21 cellular contexts compared by ENCODE assay signal in the genomic region with DNA sequence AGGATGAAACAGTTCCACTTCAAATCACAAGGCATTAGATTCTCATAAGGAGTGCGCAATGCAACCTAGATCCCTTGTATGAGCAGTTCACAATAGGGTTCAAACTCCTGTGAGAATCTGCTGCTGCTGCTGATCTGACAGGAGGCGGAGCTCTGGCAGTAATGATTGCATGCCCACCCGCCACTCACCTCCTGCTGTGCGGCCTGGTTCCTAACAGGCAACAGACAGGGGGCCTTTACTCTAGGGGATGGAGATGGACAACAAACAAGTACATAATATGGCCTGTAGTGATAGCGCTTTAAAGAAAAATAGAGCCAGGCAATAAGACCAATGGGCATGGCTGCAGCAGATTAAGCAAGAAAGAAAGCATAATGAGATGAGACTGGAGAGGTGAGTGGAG. TPM values are rescaled to one million over a fixed set of nuclear protein-coding genes. Genes with fewer than 3 reads are reported as not detected.
"Had no signal": no experiment of that assay in that cellular context is flagged by ENCODE, and none has a peak within 500 bp of the region (broad histone marks: within the 10 kb centered on the region; RNA-seq: fewer than 3 reads in every experiment).

No MANE protein-coding gene starts in this region.

- H3K9me3 ChIP-seq: colonic mucosa, gastrocnemius medialis, heart right ventricle, mucosa of descending colon, pancreas, tibial artery, upper lobe of left lung, uterus had no signal

- H3K4me3 ChIP-seq: colonic mucosa, gastrocnemius medialis, heart right ventricle, mucosa of descending colon, pancreas, smooth muscle cell, tibial artery, upper lobe of left lung, uterus had no signal

- H3K27ac ChIP-seq: colonic mucosa, gastrocnemius medialis, heart right ventricle, pancreas, tibial artery, upper lobe of left lung, uterus had no signal

- H3K27ac Mint-ChIP-seq: progenitor cell of endocrine pancreas; stimulated activated naive CD8-positive, alpha-beta T cell treated with anti-CD3 and anti-CD28 coated beads, Interleukin-15, Interleukin-2, amounts not matched to agents 100 ng/mL and 50 ng/mL, for 24 hours had no signal

- H3K4me3 Mint-ChIP-seq: stimulated activated naive CD8-positive, alpha-beta T cell treated with anti-CD3 and anti-CD28 coated beads, Interleukin-15, Interleukin-2, amounts not matched to agents 100 ng/mL and 50 ng/mL, for 24 hours had no signal

- DNase-seq: colonic mucosa; effector CD4-positive, alpha-beta T cell; gastrocnemius medialis; heart right ventricle; hypothalamus; islet precursor cell; mammary epithelial cell; mucosa of descending colon; naive thymus-derived CD8-positive, alpha-beta T cell; occipital lobe; pancreas; right cardiac atrium; stimulated activated CD4-positive, alpha-beta T cell treated with anti-CD3 and anti-CD28 coated beads, Interleukin-2, amount 100 ng/mL, for 48 hours; tibial artery; upper lobe of left lung; uterus had no signal

- H3K4me1 ChIP-seq: colonic mucosa, uterus had no signal

- H3K36me3 Mint-ChIP-seq: naive thymus-derived CD8-positive, alpha-beta T cell had no signal

- H3K4me2 ChIP-seq: smooth muscle cell had no signal

- H3K27me3 Mint-ChIP-seq: naive thymus-derived CD8-positive, alpha-beta T cell; progenitor cell of endocrine pancreas; stimulated activated naive CD8-positive, alpha-beta T cell treated with anti-CD3 and anti-CD28 coated beads, Interleukin-15, Interleukin-2, amounts not matched to agents 100 ng/mL and 50 ng/mL, for 24 hours had no signal

- H3K9me3 Mint-ChIP-seq: naive thymus-derived CD8-positive, alpha-beta T cell; stimulated activated naive CD8-positive, alpha-beta T cell treated with anti-CD3 and anti-CD28 coated beads, Interleukin-15, Interleukin-2, amounts not matched to agents 100 ng/mL and 50 ng/mL, for 24 hours had no signal

- H3K27me3 ChIP-seq: colonic mucosa, gastrocnemius medialis, heart right ventricle, pancreas, tibial artery, upper lobe of left lung, uterus had no signal

- ATAC-seq: esophagus mucosa; gastrocnemius medialis; heart right ventricle; left lobe of liver; mucosa of descending colon; naive thymus-derived CD8-positive, alpha-beta T cell; pancreas; right cardiac atrium had no signal

- H3K36me3 ChIP-seq: colonic mucosa, gastrocnemius medialis, heart right ventricle, pancreas, tibial artery, upper lobe of left lung, uterus had no signal

RNA-seq across cellular contexts. Expression of a gene that starts 3.1 kb away (rescaled TPM):
- total RNA-seq: left lobe of liver had no signal
